ENCODE assay signal across 1 cellular context in genomic region chr17:75012320-75013076, GRCh38.
TF ChIP-seq lines count a peak whose summit lies in the region.

Gene MRPL58, plus strand, starts transcription at chr17:75012670. Its CDS starts 17 bp downstream, at chr17:75012687.

TF ChIP-seq in HepG2, 621 proteins besides CTCF, POLR2A, EP300 and RAD21 (continued from another document and continues in another):
- TF ChIP-seq KIAA2018 (CRISPR knock-in tag; IDR thresholded peaks at IDR 0.05; ENCODE audit: borderline replicate concordance) (peak; percentile 65; the same call in 1 of the 2 replicates), ZNF891 (CRISPR knock-in tag; IDR thresholded peaks at IDR 0.05) (peak; percentile 94), ZSCAN5A (CRISPR knock-in tag; IDR thresholded peaks at IDR 0.05; ENCODE audit: borderline replicate concordance) (peak; percentile 94), ASH2L (IDR thresholded peaks at IDR 0.05; ENCODE audit: insufficient read length, low read depth, low read length) (peak; percentile 99), SNAPC2 (CRISPR knock-in tag; IDR thresholded peaks at IDR 0.05) (no peak), TBL1XR1 (IDR thresholded peaks at IDR 0.05; ENCODE audit: borderline replicate concordance, low read length, partially characterized antibody) (peak; percentile 25), ZNF281 (CRISPR knock-in tag; IDR thresholded peaks at IDR 0.05; ENCODE audit: borderline replicate concordance) (peak; percentile 71; the same call in 1 of the 2 replicates), ZNF720 (CRISPR knock-in tag; IDR thresholded peaks at IDR 0.05) (0 out of 2 replicates have a peak, but pooled peaks have one; percentile 46), FOXJ3 (CRISPR knock-in tag; IDR thresholded peaks at IDR 0.05; ENCODE audit: borderline replicate concordance) (peak; percentile 78), SOX6 (IDR thresholded peaks at IDR 0.05) (no peak), SOX6 (CRISPR knock-in tag; IDR thresholded peaks at IDR 0.05) (peak; percentile 86), SOX5 (CRISPR knock-in tag; IDR thresholded peaks at IDR 0.05; ENCODE audit: borderline replicate concordance) (peak; percentile 63), MAFF (IDR thresholded peaks at IDR 0.05; ENCODE audit: low read depth, low read length) (no peak; the same call in 1 of the 2 replicates), POGK (CRISPR knock-in tag; conservative IDR thresholded peaks at IDR 0.05) (peak; percentile 98), ZKSCAN1 (IDR thresholded peaks at IDR 0.05; ENCODE audit: low read length) (no peak; the same call in 1 of the 2 replicates), DZIP1 (CRISPR knock-in tag; IDR thresholded peaks at IDR 0.05) (peak; percentile 98), ZNF740 (CRISPR knock-in tag; IDR thresholded peaks at IDR 0.05) (no peak; the same call in 1 of the 2 replicates), GTF3A (CRISPR knock-in tag; conservative IDR thresholded peaks at IDR 0.05) (peak; percentile 99), ZSCAN31 (CRISPR knock-in tag; IDR thresholded peaks at IDR 0.05; ENCODE audit: low read depth) (peak; percentile 89), MTA1 (CRISPR knock-in tag; IDR thresholded peaks at IDR 0.05; ENCODE audit: borderline replicate concordance) (peak; percentile 96), ZIK1 (CRISPR knock-in tag; IDR thresholded peaks at IDR 0.05; ENCODE audit: borderline replicate concordance, low read depth) (peak; percentile 89; the same call in 1 of the 2 replicates), DNMT1 (CRISPR knock-in tag; IDR thresholded peaks at IDR 0.05) (peak; percentile 91; the same call in 1 of the 2 replicates), SMARCC2 (IDR thresholded peaks at IDR 0.05) (no peak), ZNF549 (CRISPR knock-in tag; IDR thresholded peaks at IDR 0.05) (no peak), ZBTB8A (CRISPR knock-in tag; IDR thresholded peaks at IDR 0.05; ENCODE audit: borderline replicate concordance, low read depth) (peak; percentile 80; the same call in 1 of the 2 replicates), ZMYM2 (CRISPR knock-in tag; IDR thresholded peaks at IDR 0.05) (peak; percentile 80), GTF2F1 (IDR thresholded peaks at IDR 0.05; ENCODE audit: low read length) (0 out of 2 replicates have a peak, but pooled peaks have one; percentile 44), CENPBD1 (CRISPR knock-in tag; IDR thresholded peaks at IDR 0.05; ENCODE audit: borderline replicate concordance, low read depth) (no peak), SATB2 (CRISPR knock-in tag; IDR thresholded peaks at IDR 0.05) (peak; percentile 84; the same call in 1 of the 2 replicates), MNT (IDR thresholded peaks at IDR 0.05) (peak; percentile 20; the same call in 1 of the 2 replicates), FOXP4 (CRISPR knock-in tag; IDR thresholded peaks at IDR 0.05) (peak; percentile 65), IKZF5 (CRISPR knock-in tag; IDR thresholded peaks at IDR 0.05) (peak; percentile 99), ZZZ3 (CRISPR knock-in tag; IDR thresholded peaks at IDR 0.05; ENCODE audit: borderline replicate concordance) (peak; percentile 89; the same call in 1 of the 2 replicates)
